13 cellular contexts compared by ENCODE assay signal in genomic region chr5:10688651-10689171, GRCh38.
"Had no signal": no experiment of that assay in that cellular context is flagged by ENCODE, and none has a peak within 500 bp of the region (broad histone marks: within the 10 kb centered on the region; RNA-seq: fewer than 3 reads in every experiment).

No MANE protein-coding gene starts in this region.

- H3K4me1 ChIP-seq: breast epithelium, parathyroid adenoma, suprapubic skin had no signal

- H3K27ac Mint-ChIP-seq: stimulated activated naive CD8-positive, alpha-beta T cell treated with anti-CD3 and anti-CD28 coated beads, Interleukin-15, Interleukin-2, amounts not matched to agents 100 ng/mL and 50 ng/mL, for 24 hours; T-cell; type B pancreatic cell had no signal

- H3K4me3 Mint-ChIP-seq: stimulated activated naive CD8-positive, alpha-beta T cell treated with anti-CD3 and anti-CD28 coated beads, Interleukin-15, Interleukin-2, amounts not matched to agents 100 ng/mL and 50 ng/mL, for 24 hours; T-cell; type B pancreatic cell had no signal

- H3K9ac ChIP-seq: parathyroid adenoma had no signal

- H3K27ac ChIP-seq: breast epithelium, parathyroid adenoma, skin epidermis, suprapubic skin had no signal

- ATAC-seq: T-cell had no signal

- H3K4me3 ChIP-seq: breast epithelium, lung, skin epidermis, suprapubic skin had no signal

- H3K9me3 Mint-ChIP-seq: stimulated activated naive CD8-positive, alpha-beta T cell treated with anti-CD3 and anti-CD28 coated beads, Interleukin-15, Interleukin-2, amounts not matched to agents 100 ng/mL and 50 ng/mL, for 24 hours; T-cell had no signal

- DNase-seq: activated CD8-positive, alpha-beta memory T cell treated with anti-CD3 and anti-CD28 coated beads for 24 hours; cerebellar nuclear complex; left colon; stimulated activated CD4-positive, alpha-beta T cell treated with anti-CD3 and anti-CD28 coated beads, Interleukin-4, amount 100 ng/mL, for 4 hours; T-cell; T-helper 9 cell had no signal

- H2AFZ ChIP-seq: parathyroid adenoma had no signal

- H3K27me3 Mint-ChIP-seq: stimulated activated naive CD8-positive, alpha-beta T cell treated with anti-CD3 and anti-CD28 coated beads, Interleukin-15, Interleukin-2, amounts not matched to agents 100 ng/mL and 50 ng/mL, for 24 hours; T-cell; type B pancreatic cell had no signal

- H3K9me3 ChIP-seq: breast epithelium, suprapubic skin had no signal

- H3K27me3 ChIP-seq: breast epithelium, suprapubic skin had no signal

- H3K36me3 ChIP-seq: breast epithelium had no signal
